ENCODE assay signal across 13 cellular contexts in the genomic region with DNA sequence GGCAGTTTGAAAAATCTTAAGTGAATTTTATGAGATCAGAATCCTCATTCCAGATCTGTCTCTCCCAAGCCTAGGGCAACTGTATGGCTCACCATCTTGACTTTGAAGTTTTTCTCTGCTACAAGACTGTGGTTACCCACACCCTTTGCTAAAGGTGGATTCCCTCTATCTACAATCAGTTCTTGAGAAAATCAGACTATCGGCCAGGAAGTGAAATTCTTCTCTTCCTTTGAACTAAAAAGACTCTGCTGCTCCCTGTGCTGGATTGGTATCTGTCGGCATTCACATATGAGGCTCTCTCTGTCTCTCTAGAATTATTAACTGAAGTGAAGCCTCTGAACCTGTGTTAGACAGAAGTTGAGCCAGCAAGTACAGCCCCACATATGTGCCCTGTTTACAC.
DNase-seq lines count a peak whose midpoint lies in the region; ATAC-seq and TF ChIP-seq lines count a peak whose summit lies in the region.
"Had no signal": no experiment of that assay in that cellular context is flagged by ENCODE, and none has a peak within 500 bp of the region (broad histone marks: within the 10 kb centered on the region; RNA-seq: fewer than 3 reads in every experiment).

No MANE protein-coding gene starts in this region.

- no peaks in the 10 kb centered on the region for H3K79me2 ChIP-seq in DND-41 (ENCODE audit: insufficient read depth, low read length)

- TF ChIP-seq EP300 in esophagus muscularis mucosa (IDR thresholded peaks at IDR 0.05), result no peak

- peak overlapping the region; percentile 27 to 84 (median 68) for H3K27ac Mint-ChIP-seq in CD4-positive, alpha-beta memory T cell
- H3K27ac Mint-ChIP-seq in T-helper 2 cell treated with Interferon-gamma antibody and Interleukin-4, amounts not matched to agents 5 μg/mL and 100 μg/mL, for 36 hours, result peak overlapping the region; percentile 4

- no peaks in the 10 kb centered on the region for H3K9me3 Mint-ChIP-seq in CD4-positive, alpha-beta memory T cell
- no peaks in the 10 kb centered on the region for H3K9me3 Mint-ChIP-seq in T-helper 2 cell treated with Interferon-gamma antibody and Interleukin-4, amounts not matched to agents 5 μg/mL and 100 μg/mL, for 36 hours

- peaks cover 23 to 35% (median 29%) of the 10 kb centered on the region in 4 donors for H3K4me1 Mint-ChIP-seq in CD4-positive, alpha-beta memory T cell
- peaks cover 37% of the 10 kb centered on the region for H3K4me1 Mint-ChIP-seq in T-helper 2 cell treated with Interferon-gamma antibody and Interleukin-4, amounts not matched to agents 5 μg/mL and 100 μg/mL, for 36 hours (ENCODE audit: low read depth)

- in situ Hi-C loops in HAP-1 (cut with MboI; ENCODE audit: low sequenced_read_pairs), result no loop called here

- no peaks in the 10 kb centered on the region for H3K9me3 ChIP-seq in CD4-positive, alpha-beta memory T cell (ENCODE audit: control insufficient read depth in 1 of 2, low read length in 2 of 2)
- H3K9me3 ChIP-seq in DND-41 (ENCODE audit: insufficient read depth, low read length, severe bottlenecking), result no peaks in the 10 kb centered on the region
- no peaks in the 10 kb centered on the region for H3K9me3 ChIP-seq in lower lobe of right lung
- H3K9me3 ChIP-seq in esophagus muscularis mucosa, result no peaks in the 10 kb centered on the region
- H3K9me3 ChIP-seq in HAP-1, result no peaks in the 10 kb centered on the region
- H3K9me3 ChIP-seq: mucosa of descending colon, right atrium auricular region, tibial nerve had no signal

- H3K4me2 ChIP-seq in DND-41 (ENCODE audit: insufficient read depth, low read length), result peak overlapping the region; percentile 40; the same call in 1 of the 2 replicates

- H3K4me1 ChIP-seq in CD4-positive, alpha-beta memory T cell (ENCODE audit: insufficient read depth, low read length), result peaks cover 23% of the 10 kb centered on the region
- H3K4me1 ChIP-seq in DND-41 (ENCODE audit: insufficient read depth, low read length), result peaks cover 30% of the 10 kb centered on the region
- H3K4me1 ChIP-seq in lower lobe of right lung, result peaks cover 5% of the 10 kb centered on the region
- peaks cover 0 to 5% (median under 1%) of the 10 kb centered on the region in 4 donors for H3K4me1 ChIP-seq in esophagus muscularis mucosa
- peaks cover 12% of the 10 kb centered on the region for H3K4me1 ChIP-seq in HAP-1
- H3K4me1 ChIP-seq: tibial nerve had no signal

- no peak overlapping the region for H3K9ac ChIP-seq in DND-41 (ENCODE audit: low read depth, low read length)

- intact Hi-C loops in CD4-positive, alpha-beta memory T cell (cut with micrococcal nuclease), result loop anchor here (1.0 kb wide), 2 partner anchors 11 to 128 kb away; no protein-coding TSS in a partner anchor
- intact Hi-C loops in lower lobe of right lung (cut with DNase I), result no loop called here
- intact Hi-C loops in esophagus muscularis mucosa (cut with DNase I), result no loop called here

- H3K27ac ChIP-seq in CD4-positive, alpha-beta memory T cell (ENCODE audit: low read depth, low read length), result no peak overlapping the region
- H3K27ac ChIP-seq in DND-41 (ENCODE audit: low read length), result no peak overlapping the region
- H3K27ac ChIP-seq in lower lobe of right lung, result no peak overlapping the region
- no peak overlapping the region for H3K27ac ChIP-seq in esophagus muscularis mucosa (replicated peaks in 1 of 4)
- H3K27ac ChIP-seq: right atrium auricular region had no signal

- POLR2A ChIA-PET in CD4-positive, alpha-beta memory T cell (lab: Charles Lee; ENCODE audit: partially characterized antibody), result interaction anchor here (1.0 kb wide), 1 partner anchor 146 kb away, joined by 3 read pairs; a partner anchor contains a TSS

- peak overlapping the region in 7 of 8 donors; percentile 33 to 71 (median 63) for H3K4me3 Mint-ChIP-seq in CD4-positive, alpha-beta memory T cell
- peak overlapping the region; percentile 50 for H3K4me3 Mint-ChIP-seq in T-helper 2 cell treated with Interferon-gamma antibody and Interleukin-4, amounts not matched to agents 5 μg/mL and 100 μg/mL, for 36 hours

- no peak overlapping the region for H3K4me3 ChIP-seq in CD4-positive, alpha-beta memory T cell (ENCODE audit: low read length in 2 of 2)
- H3K4me3 ChIP-seq in DND-41 (ENCODE audit: low read depth in 1 of 2, low read length in 2 of 2) (no peak overlapping the region), lower lobe of right lung (no peak overlapping the region), esophagus muscularis mucosa (no peak overlapping the region), HAP-1 (no peak overlapping the region)
- H3K4me3 ChIP-seq: mucosa of descending colon, right atrium auricular region, tibial nerve had no signal

- H4K20me1 ChIP-seq in DND-41 (ENCODE audit: insufficient read depth, low read length), result no peaks in the 10 kb centered on the region

- no peaks in the 10 kb centered on the region for H3K36me3 ChIP-seq in CD4-positive, alpha-beta memory T cell (ENCODE audit: insufficient read depth, low read length)
- H3K36me3 ChIP-seq in DND-41 (ENCODE audit: insufficient read depth, low read length) (no peaks in the 10 kb centered on the region), lower lobe of right lung (no peaks in the 10 kb centered on the region), esophagus muscularis mucosa (no peaks in the 10 kb centered on the region), HAP-1 (replicated peaks) (no peaks in the 10 kb centered on the region)
- H3K36me3 ChIP-seq: right atrium auricular region, tibial nerve had no signal

- ATAC-seq in DND-41 (ENCODE audit: insufficient read depth, low read depth) (peak; percentile 99), lower lobe of right lung (peak; percentile 16 to 28), GM21381 (IDR thresholded peaks at IDR 0.05; ENCODE audit: unreplicated experiment) (no peak)
- ATAC-seq: mucosa of descending colon, Panc1 had no signal

- CTCF ChIA-PET in CD4-positive, alpha-beta memory T cell (lab: Charles Lee; ENCODE audit: partially characterized antibody), result interaction anchor here (2.1 kb wide), 1 partner anchor 12 kb away, joined by 7 read pairs; no protein-coding TSS in a partner anchor

- peak; percentile 14 for TF ChIP-seq CTCF in DND-41 (IDR thresholded peaks at IDR 0.05; ENCODE audit: borderline replicate concordance, extremely low read depth, low read length, poor library complexity, severe bottlenecking)
- no peak for TF ChIP-seq CTCF in lower lobe of right lung (IDR thresholded peaks at IDR 0.05)
- TF ChIP-seq CTCF in esophagus muscularis mucosa (IDR thresholded peaks at IDR 0.05), result no peak

- H3K36me3 Mint-ChIP-seq in CD4-positive, alpha-beta memory T cell, result peaks cover 0 to 4% of the 10 kb centered on the region in 2 donors
- peaks cover 2% of the 10 kb centered on the region for H3K36me3 Mint-ChIP-seq in T-helper 2 cell treated with Interferon-gamma antibody and Interleukin-4, amounts not matched to agents 5 μg/mL and 100 μg/mL, for 36 hours (ENCODE audit: low read depth)

- H2AFZ ChIP-seq in DND-41 (ENCODE audit: low read depth, low read length), result no peak overlapping the region

- no peaks in the 10 kb centered on the region for H3K27me3 Mint-ChIP-seq in CD4-positive, alpha-beta memory T cell
- peaks cover 17% of the 10 kb centered on the region for H3K27me3 Mint-ChIP-seq in T-helper 2 cell treated with Interferon-gamma antibody and Interleukin-4, amounts not matched to agents 5 μg/mL and 100 μg/mL, for 36 hours (ENCODE audit: low read depth)

- DNase-seq in CD4-positive, alpha-beta memory T cell, result peak; percentile 45 to 69 (median 52)
- peak; percentile 58 for DNase-seq in DND-41
- peak; percentile 60 for DNase-seq in T-helper 2 cell treated with Interferon-gamma antibody and Interleukin-4, amounts not matched to agents 5 μg/mL and 100 μg/mL, for 36 hours (ENCODE audit: low spot score)
- DNase-seq in lower lobe of right lung, result no peak
- no peak for DNase-seq in esophagus muscularis mucosa (ENCODE audit: extremely low spot score)
- DNase-seq in HAP-1 (ENCODE audit: low spot score in 2 of 2), result no peak
- DNase-seq in NCI-H2196 treated with DMSO at 0.1 percent for 48 hours (lab: John Stamatoyannopoulos, UW; ENCODE audit: unreplicated experiment), result no peak
- DNase-seq: Karpas-422, mucosa of descending colon had no signal

- TF ChIP-seq POLR2A in esophagus muscularis mucosa (IDR thresholded peaks at IDR 0.05; ENCODE audit: low read depth), result no peak

- no peaks in the 10 kb centered on the region for H3K27me3 ChIP-seq in CD4-positive, alpha-beta memory T cell (ENCODE audit: insufficient read depth, low read length)
- H3K27me3 ChIP-seq in DND-41 (ENCODE audit: insufficient read depth, low read length, poor library complexity) (no peaks in the 10 kb centered on the region), lower lobe of right lung (ENCODE audit: low read depth) (no peaks in the 10 kb centered on the region), esophagus muscularis mucosa (no peaks in the 10 kb centered on the region), HAP-1 (ENCODE audit: low read depth) (no peaks in the 10 kb centered on the region)
- H3K27me3 ChIP-seq: right atrium auricular region, tibial nerve had no signal

- WGBS in esophagus muscularis mucosa, result 78% methylated on average over 2 of the region's 2 CpGs

Comparison
In these comparisons a context has a peak if more than half of its experiments do, and no peak if none do; other contexts are left out.
1. DNase-seq: peak in CD4-positive, alpha-beta memory T cell (5 of 5), DND-41 (single experiment) and T-helper 2 cell treated with Interferon-gamma antibody and Interleukin-4, amounts not matched to agents 5 μg/mL and 100 μg/mL, for 36 hours (single experiment); none in lower lobe of right lung (single experiment), esophagus muscularis mucosa (single experiment), HAP-1 (0 of 2) and NCI-H2196 treated with DMSO at 0.1 percent for 48 hours (single experiment).